11 cellular contexts compared by ENCODE assay signal in the genomic region with DNA sequence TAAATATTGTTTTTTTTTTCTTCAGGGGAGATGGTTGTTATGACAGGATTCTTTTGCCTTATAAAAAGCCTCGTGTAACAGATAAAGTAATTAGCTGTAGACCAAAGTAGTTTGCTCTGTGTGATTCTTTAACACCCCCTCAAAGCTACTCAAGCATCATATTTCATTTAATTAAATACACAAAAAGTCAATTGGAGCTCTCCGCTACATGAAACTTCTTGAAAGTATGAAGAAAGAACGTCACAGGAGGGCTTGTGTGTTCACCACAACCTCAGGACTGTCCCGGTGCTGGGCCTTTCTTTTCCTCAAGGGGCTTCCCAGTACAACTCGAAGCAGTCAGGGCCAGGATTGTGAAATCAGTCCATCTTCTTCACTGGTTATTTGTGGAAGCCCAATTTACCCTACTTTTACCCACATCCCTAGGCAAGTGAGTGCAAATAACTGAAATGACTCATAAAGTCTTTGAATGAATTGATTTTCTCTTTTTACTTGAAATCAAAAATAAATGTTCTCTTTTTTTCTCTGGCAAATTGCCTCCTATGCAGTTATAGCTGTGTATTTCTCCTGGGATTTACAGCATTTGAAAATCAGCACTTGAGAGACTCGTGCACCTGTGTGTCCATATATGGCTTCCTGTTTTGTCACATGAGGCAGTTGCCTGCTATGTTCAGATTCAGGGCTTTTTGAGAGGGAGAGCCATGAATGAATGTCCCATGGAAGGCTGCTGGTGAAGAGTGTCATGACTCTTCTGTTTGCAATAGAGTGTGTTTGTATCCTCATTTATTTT. TPM values are rescaled to one million over a fixed set of nuclear protein-coding genes. Genes with fewer than 3 reads are reported as not detected.
DNase-seq lines count a peak whose midpoint lies in the region; ATAC-seq and TF ChIP-seq lines count a peak whose summit lies in the region.
"Had no signal": no experiment of that assay in that cellular context is flagged by ENCODE, and none has a peak within 500 bp of the region (broad histone marks: within the 10 kb centered on the region; RNA-seq: fewer than 3 reads in every experiment).

No MANE protein-coding gene starts in this region.

- H2AFZ ChIP-seq in mesenchymal stem cell (ENCODE audit: low read depth, low read length) (no peak overlapping the region), SK-N-SH (ENCODE audit: low read depth) (no peak overlapping the region)

- no peak overlapping the region for H4K8ac ChIP-seq in mesenchymal stem cell (ENCODE audit: low read length)

- H3K4me1 Mint-ChIP-seq in endodermal cell = peaks cover 11% of the 10 kb centered on the region

- H3K4ac ChIP-seq in mesenchymal stem cell (ENCODE audit: low read depth in 1 of 2, low read length in 2 of 2) = no peak overlapping the region

- 70 to 75% methylated on average over 4 to 5 of the region's 6 CpGs for WGBS in endodermal cell (ENCODE audit: insufficient coverage in 1 of 2, insufficient read length in 1 of 2), 2 experiments
- 68% methylated on average over 5 of the region's 6 CpGs for WGBS in mesenchymal stem cell
- WGBS in SK-N-SH (ENCODE audit: low lambda C conversion rate) = 23% methylated on average over 6 of the region's 6 CpGs

- no peak overlapping the region for H2BK12ac ChIP-seq in mesenchymal stem cell (ENCODE audit: low read length in 2 of 2)

- no peak overlapping the region for H2BK5ac ChIP-seq in mesenchymal stem cell (ENCODE audit: low read depth, low read length, poor library complexity, severe bottlenecking)

- H3K9ac ChIP-seq in endodermal cell (ENCODE audit: extremely low read depth, low read length, poor library complexity, severe bottlenecking) (no peak overlapping the region), mesenchymal stem cell (ENCODE audit: low read length) (no peak overlapping the region), SK-N-SH (no peak overlapping the region)

- no peak for DNase-seq in endodermal cell
- DNase-seq in mesenchymal stem cell = no peak
- no peak for DNase-seq in EL
- DNase-seq in SK-N-SH = no peak
- DNase-seq in stimulated activated CD4-positive, alpha-beta T cell treated with anti-CD3 and anti-CD28 coated beads, Interleukin-2, amount 100 ng/mL, for 24 hours = no peak
- DNase-seq: NCI-H2081 had no signal

- CTCF ChIA-PET in SK-N-SH (lab: Yijun Ruan, JAX) = no interaction called here

- no peaks in the 10 kb centered on the region for H3F3A ChIP-seq in SK-N-SH (replicated peaks; ENCODE audit: insufficient read depth)

- no peak overlapping the region for H3K4me3 Mint-ChIP-seq in endodermal cell

- H3K9me3 ChIP-seq in endodermal cell (ENCODE audit: control insufficient read depth, low read length) (no peaks in the 10 kb centered on the region), mesenchymal stem cell (ENCODE audit: control insufficient read depth, low read length) (no peaks in the 10 kb centered on the region), SK-N-SH (0 out of 2 replicates have a peak, but pooled peaks cover 3% of the 10 kb centered on the region)

- H3K79me2 ChIP-seq in SK-N-SH (ENCODE audit: insufficient read depth) = no peaks in the 10 kb centered on the region

- no peak overlapping the region for H3K14ac ChIP-seq in mesenchymal stem cell (ENCODE audit: low read length in 2 of 2)

- H3K36me3 ChIP-seq in endodermal cell (ENCODE audit: control insufficient read depth, insufficient read depth, low read length) (no peaks in the 10 kb centered on the region), mesenchymal stem cell (ENCODE audit: control insufficient read depth in 1 of 2, insufficient read depth in 2 of 2, low read depth in 1 of 2, low read length in 2 of 2) (no peaks in the 10 kb centered on the region), SK-N-SH (replicated peaks in 1 of 2; ENCODE audit: control insufficient read depth in 1 of 2, insufficient read depth in 2 of 2, low read length in 1 of 2) (no peaks in the 10 kb centered on the region)
- H3K36me3 ChIP-seq: cardiac muscle cell had no signal

- TF ChIP-seq CTCF in endodermal cell (conservative IDR thresholded peaks at IDR 0.05) = peak; percentile 15
- TF ChIP-seq CTCF in SK-N-SH (IDR thresholded peaks at IDR 0.05) = no peak

- H4K91ac ChIP-seq in mesenchymal stem cell (ENCODE audit: low read length) = no peak overlapping the region

- H3K4me3 ChIP-seq in endodermal cell (ENCODE audit: low read length) (no peak overlapping the region), mesenchymal stem cell (ENCODE audit: insufficient read depth in 1 of 2, low read depth in 1 of 2, low read length in 2 of 2) (no peak overlapping the region), SK-N-SH (ENCODE audit: low read depth in 2 of 2, low read length in 1 of 2) (no peak overlapping the region)
- H3K4me3 ChIP-seq: cardiac muscle cell, SK-N-MC had no signal

- H4K20me1 ChIP-seq in SK-N-SH (ENCODE audit: insufficient read depth) = no peaks in the 10 kb centered on the region

- H3K27ac ChIP-seq in endodermal cell (ENCODE audit: low read depth, low read length) = no peak overlapping the region
- H3K27ac ChIP-seq in mesenchymal stem cell (ENCODE audit: low read length, poor library complexity, severe bottlenecking) = no peak overlapping the region
- no peak overlapping the region for H3K27ac ChIP-seq in SK-N-SH (ENCODE audit: low read depth in 2 of 2, low read length in 1 of 2)
- H3K27ac ChIP-seq: cardiac muscle cell, SK-N-MC had no signal

- H3K9me3 Mint-ChIP-seq in endodermal cell = no peaks in the 10 kb centered on the region

- no peak for TF ChIP-seq RAD21 in SK-N-SH (IDR thresholded peaks at IDR 0.05; ENCODE audit: low read length)

- TF ChIP-seq EP300 in SK-N-SH (IDR thresholded peaks at IDR 0.05; ENCODE audit: borderline replicate concordance in 1 of 2, low read depth in 1 of 2, low read length in 1 of 2) = no peak

- no peak overlapping the region for H2AK5ac ChIP-seq in mesenchymal stem cell (ENCODE audit: low read length, severe bottlenecking)

- no peaks in the 10 kb centered on the region for H3K27me3 Mint-ChIP-seq in endodermal cell (ENCODE audit: insufficient read depth)

- H3K4me1 ChIP-seq in endodermal cell (ENCODE audit: control insufficient read depth, insufficient read depth, low read length) (peaks cover 3% of the 10 kb centered on the region), mesenchymal stem cell (ENCODE audit: control insufficient read depth, insufficient read depth, low read depth, low read length) (no peaks in the 10 kb centered on the region), SK-N-SH (ENCODE audit: control insufficient read depth in 1 of 2, insufficient read depth in 2 of 2, low read depth in 1 of 2, low read length in 1 of 2) (no peaks in the 10 kb centered on the region)

- H2BK15ac ChIP-seq in mesenchymal stem cell (ENCODE audit: low read depth, poor library complexity, severe bottlenecking) = no peak overlapping the region

- POLR2A ChIA-PET in SK-N-SH (lab: Yijun Ruan, JAX) = no interaction called here

- peak overlapping the region; percentile 1 for H3K27ac Mint-ChIP-seq in endodermal cell

- H3K4me2 ChIP-seq in mesenchymal stem cell (ENCODE audit: low read length, poor library complexity, severe bottlenecking) (no peak overlapping the region), SK-N-SH (no peak overlapping the region)

- no peaks in the 10 kb centered on the region for H3K36me3 Mint-ChIP-seq in endodermal cell (ENCODE audit: low read depth)

- H2BK120ac ChIP-seq in mesenchymal stem cell (ENCODE audit: low read depth, low read length) = no peak overlapping the region

- H3K9me2 ChIP-seq in SK-N-SH = no peaks in the 10 kb centered on the region

- no peaks in the 10 kb centered on the region for H3K79me1 ChIP-seq in mesenchymal stem cell (replicated peaks; ENCODE audit: low read length, poor library complexity, severe bottlenecking)

- H3K27me3 ChIP-seq in endodermal cell (ENCODE audit: control insufficient read depth, insufficient read depth, low read length, poor library complexity, severe bottlenecking) (no peaks in the 10 kb centered on the region), mesenchymal stem cell (ENCODE audit: control insufficient read depth in 1 of 2, insufficient read depth in 1 of 2, low read length in 2 of 2) (no peaks in the 10 kb centered on the region), SK-N-SH (ENCODE audit: insufficient read depth) (no peaks in the 10 kb centered on the region)
- H3K27me3 ChIP-seq: cardiac muscle cell had no signal

- H3K18ac ChIP-seq in mesenchymal stem cell (ENCODE audit: low read depth in 1 of 2, low read length in 2 of 2) = no peak overlapping the region

- ATAC-seq in GM18861 (IDR thresholded peaks at IDR 0.05; ENCODE audit: unreplicated experiment) (peak; percentile 44), GM21786 (IDR thresholded peaks at IDR 0.05; ENCODE audit: unreplicated experiment) (peak; percentile 61), HG03520 (IDR thresholded peaks at IDR 0.05; ENCODE audit: unreplicated experiment) (peak; percentile 62)

- H3K23ac ChIP-seq in mesenchymal stem cell (ENCODE audit: low read length in 2 of 2) = no peak overlapping the region

TF ChIP-seq in SK-N-SH, 30 proteins besides CTCF, POLR2A, EP300 and RAD21:
- TF ChIP-seq GABPA (IDR thresholded peaks at IDR 0.05; ENCODE audit: low read depth) = no peak
- TF ChIP-seq RFX5 (IDR thresholded peaks at IDR 0.05; ENCODE audit: low read length) = no peak

RNA-seq across cellular contexts. Expression of a gene that starts 48.6 kb away (rescaled TPM):
- total RNA-seq in endodermal cell = not detected
- not detected for polyA plus RNA-seq in endodermal cell (2013, experiment 1 of 2)
- polyA plus RNA-seq in endodermal cell (2013, experiment 2 of 2) = not detected
- not detected for polyA plus RNA-seq in mesenchymal stem cell (2013, experiment 1 of 2)
- not detected for polyA plus RNA-seq in mesenchymal stem cell (2013, experiment 2 of 2)
- not detected in 2 replicates for polyA plus RNA-seq in SK-N-SH (2012; rRNA removed)
- not detected in 2 replicates for polyA plus RNA-seq in SK-N-SH (2012; cell fraction: cytosol; rRNA removed)
- not detected in 2 replicates for polyA plus RNA-seq in SK-N-SH (2012; cell fraction: nucleus; rRNA removed)
- total RNA-seq: cardiac muscle cell had no signal
